In genomic region chr6:142087950-142088857, GRCh38 we compare ENCODE assay signal across 18 cellular contexts. TPM values are rescaled to one million over a fixed set of nuclear protein-coding genes. Genes with fewer than 3 reads are reported as not detected.
DNase-seq lines count a peak whose midpoint lies in the region; ATAC-seq, FAIRE-seq and TF ChIP-seq lines count a peak whose summit lies in the region.
"Had no signal": no experiment of that assay in that cellular context is flagged by ENCODE, and none has a peak within 500 bp of the region (broad histone marks: within the 10 kb centered on the region; RNA-seq: fewer than 3 reads in every experiment).

No MANE protein-coding gene starts in this region.

- no peaks in the 10 kb centered on the region for H3K36me3 Mint-ChIP-seq in activated naive CD8-positive, alpha-beta T cell treated with anti-CD3 and anti-CD28 coated beads, Interleukin-2, amount 10 ng/mL, durations not matched to agents 7 days and 5 days
- no peaks in the 10 kb centered on the region for H3K36me3 Mint-ChIP-seq in activated naive CD8-positive, alpha-beta T cell treated with anti-CD3 and anti-CD28 coated beads, Interleukin-2, amount 50 U/mL, for 24 hours (ENCODE audit: low read depth)
- H3K36me3 Mint-ChIP-seq in astrocyte (ENCODE audit: low read depth, unreplicated experiment), result no peaks in the 10 kb centered on the region
- H3K36me3 Mint-ChIP-seq in type B pancreatic cell, result no peaks in the 10 kb centered on the region
- no peaks in the 10 kb centered on the region for H3K36me3 Mint-ChIP-seq in activated CD8-positive, alpha-beta memory T cell treated with anti-CD3 and anti-CD28 coated beads, Interleukin-2, amount 10 ng/mL, durations not matched to agents 7 days and 5 days

- CTCF ChIA-PET in activated CD8-positive, alpha-beta memory T cell treated with anti-CD3 and anti-CD28 coated beads, Interleukin-2, amount 10 ng/mL, durations not matched to agents 7 days and 5 days (lab: Charles Lee), result interaction anchor here (1.4 kb wide), 1 partner anchor 24 kb away, joined by 3 read pairs; no protein-coding TSS in a partner anchor

- FAIRE-seq in astrocyte (lab: Jason Lieb, UNC) (no peak), small intestine (lab: Jason Lieb, UNC) (no peak)

- DNase-seq in activated naive CD8-positive, alpha-beta T cell treated with anti-CD3 and anti-CD28 coated beads, Interleukin-2, amount 10 ng/mL, durations not matched to agents 7 days and 5 days, result no peak
- DNase-seq in activated naive CD8-positive, alpha-beta T cell treated with anti-CD3 and anti-CD28 coated beads, Interleukin-2, amount 50 U/mL, for 24 hours, result no peak
- DNase-seq in astrocyte (ENCODE audit: low read depth) (no peak), type B pancreatic cell (ENCODE audit: extremely low spot score, unreplicated experiment) (no peak), small intestine (no peak), NCI-H446 (lab: John Stamatoyannopoulos, UW) (no peak)
- no peak for DNase-seq in activated CD8-positive, alpha-beta memory T cell treated with anti-CD3 and anti-CD28 coated beads, Interleukin-2, amount 10 ng/mL, durations not matched to agents 7 days and 5 days
- DNase-seq: Calu3; NCI-H2029 treated with DMSO at 0.1 percent for 48 hours; stimulated activated CD4-positive, alpha-beta T cell treated with anti-CD3 and anti-CD28 coated beads, Interleukin-12 subunit alpha, Interleukin-12 subunit beta, amount 100 ng/mL, for 4 hours had no signal

- no peaks in the 10 kb centered on the region for H3K9me3 Mint-ChIP-seq in activated naive CD8-positive, alpha-beta T cell treated with anti-CD3 and anti-CD28 coated beads, Interleukin-2, amount 10 ng/mL, durations not matched to agents 7 days and 5 days
- no peaks in the 10 kb centered on the region for H3K9me3 Mint-ChIP-seq in activated naive CD8-positive, alpha-beta T cell treated with anti-CD3 and anti-CD28 coated beads, Interleukin-2, amount 50 U/mL, for 24 hours
- H3K9me3 Mint-ChIP-seq in astrocyte (ENCODE audit: unreplicated experiment) (no peaks in the 10 kb centered on the region), type B pancreatic cell (no peaks in the 10 kb centered on the region)
- H3K9me3 Mint-ChIP-seq in activated CD8-positive, alpha-beta memory T cell treated with anti-CD3 and anti-CD28 coated beads, Interleukin-2, amount 10 ng/mL, durations not matched to agents 7 days and 5 days (ENCODE audit: low read depth), result no peaks in the 10 kb centered on the region

- TF ChIP-seq CTCF in astrocyte (IDR thresholded peaks at IDR 0.05; ENCODE audit: insufficient read depth, low read depth, low read length), result no peak
- no peak for TF ChIP-seq CTCF in type B pancreatic cell (conservative IDR thresholded peaks at IDR 0.05)

- peak overlapping the region; percentile 43 for H3K4me3 Mint-ChIP-seq in activated naive CD8-positive, alpha-beta T cell treated with anti-CD3 and anti-CD28 coated beads, Interleukin-2, amount 10 ng/mL, durations not matched to agents 7 days and 5 days
- no peak overlapping the region for H3K4me3 Mint-ChIP-seq in activated naive CD8-positive, alpha-beta T cell treated with anti-CD3 and anti-CD28 coated beads, Interleukin-2, amount 50 U/mL, for 24 hours
- H3K4me3 Mint-ChIP-seq in astrocyte (ENCODE audit: unreplicated experiment) (no peak overlapping the region), type B pancreatic cell (peak overlapping the region; percentile 25)
- no peak overlapping the region for H3K4me3 Mint-ChIP-seq in activated CD8-positive, alpha-beta memory T cell treated with anti-CD3 and anti-CD28 coated beads, Interleukin-2, amount 10 ng/mL, durations not matched to agents 7 days and 5 days
- H3K4me3 Mint-ChIP-seq: activated naive CD4-positive, alpha-beta T cell treated with anti-CD3 and anti-CD28 coated beads for 36 hours had no signal

- no peaks in the 10 kb centered on the region for H3K4me1 Mint-ChIP-seq in activated naive CD8-positive, alpha-beta T cell treated with anti-CD3 and anti-CD28 coated beads, Interleukin-2, amount 10 ng/mL, durations not matched to agents 7 days and 5 days
- peaks cover 6% of the 10 kb centered on the region for H3K4me1 Mint-ChIP-seq in activated naive CD8-positive, alpha-beta T cell treated with anti-CD3 and anti-CD28 coated beads, Interleukin-2, amount 50 U/mL, for 24 hours
- H3K4me1 Mint-ChIP-seq in astrocyte (ENCODE audit: low read depth, unreplicated experiment), result no peaks in the 10 kb centered on the region
- H3K4me1 Mint-ChIP-seq in type B pancreatic cell (ENCODE audit: unreplicated experiment), result no peaks in the 10 kb centered on the region
- H3K4me1 Mint-ChIP-seq in activated CD8-positive, alpha-beta memory T cell treated with anti-CD3 and anti-CD28 coated beads, Interleukin-2, amount 10 ng/mL, durations not matched to agents 7 days and 5 days, result no peaks in the 10 kb centered on the region

- H3K4me1 ChIP-seq in astrocyte (ENCODE audit: insufficient read depth, low read length) (peaks cover 6% of the 10 kb centered on the region), iPS-20b (ENCODE audit: insufficient read depth, low read length) (no peaks in the 10 kb centered on the region), small intestine (ENCODE audit: control insufficient read depth in 2 of 2, insufficient read depth in 1 of 2, low read depth in 1 of 2, low read length in 1 of 2) (no peaks in the 10 kb centered on the region)
- H3K4me1 ChIP-seq: testis had no signal

- H3K4me3 ChIP-seq in astrocyte (ENCODE audit: insufficient read depth, low read depth, low read length) (peak overlapping the region; percentile 6), iPS-20b (ENCODE audit: low read length) (peak overlapping the region; percentile 62), small intestine (ENCODE audit: low read depth in 1 of 2, low read length in 2 of 2) (no peak overlapping the region)
- H3K4me3 ChIP-seq: testis had no signal

- peak overlapping the region; percentile 69 for H3K4me2 ChIP-seq in astrocyte (ENCODE audit: low read length)

- no peak overlapping the region for H2AFZ ChIP-seq in astrocyte (ENCODE audit: low read depth, low read length)

- no peaks in the 10 kb centered on the region for H3K79me2 ChIP-seq in astrocyte (ENCODE audit: insufficient read depth, low read length)

- no peaks in the 10 kb centered on the region for H3K27me3 ChIP-seq in astrocyte (ENCODE audit: insufficient read depth, low read length)
- peaks cover 20% of the 10 kb centered on the region for H3K27me3 ChIP-seq in iPS-20b (ENCODE audit: insufficient read depth, low read length)
- peaks cover 0 to 12% of the 10 kb centered on the region in 2 donors for H3K27me3 ChIP-seq in small intestine (ENCODE audit: control insufficient read depth in 2 of 2, insufficient read depth in 2 of 2, low read length in 2 of 2)
- H3K27me3 ChIP-seq: testis had no signal

- H3K27ac ChIP-seq in astrocyte (ENCODE audit: low read depth, low read length), result no peak overlapping the region
- H3K27ac ChIP-seq in iPS-20b (ENCODE audit: low read length), result no peak overlapping the region
- no peak overlapping the region for H3K27ac ChIP-seq in small intestine (ENCODE audit: low read depth in 1 of 2, low read length in 1 of 2)
- H3K27ac ChIP-seq: testis, VCaP had no signal

- no peaks in the 10 kb centered on the region for H3K36me3 ChIP-seq in astrocyte (ENCODE audit: insufficient read depth, low read length)
- H3K36me3 ChIP-seq in iPS-20b (ENCODE audit: insufficient read depth, low read depth, low read length), result no peaks in the 10 kb centered on the region
- H3K36me3 ChIP-seq in small intestine (ENCODE audit: control insufficient read depth in 2 of 2, insufficient read depth in 2 of 2, low read length in 2 of 2), result no peaks in the 10 kb centered on the region

- H3K27me3 Mint-ChIP-seq in activated naive CD8-positive, alpha-beta T cell treated with anti-CD3 and anti-CD28 coated beads, Interleukin-2, amount 10 ng/mL, durations not matched to agents 7 days and 5 days, result peaks cover 29% of the 10 kb centered on the region
- H3K27me3 Mint-ChIP-seq in activated naive CD8-positive, alpha-beta T cell treated with anti-CD3 and anti-CD28 coated beads, Interleukin-2, amount 50 U/mL, for 24 hours, result peaks cover 23% of the 10 kb centered on the region
- peaks cover 29% of the 10 kb centered on the region for H3K27me3 Mint-ChIP-seq in astrocyte (ENCODE audit: low read depth, unreplicated experiment)
- H3K27me3 Mint-ChIP-seq in type B pancreatic cell, result peaks cover 27% of the 10 kb centered on the region
- peaks cover 23% of the 10 kb centered on the region for H3K27me3 Mint-ChIP-seq in activated CD8-positive, alpha-beta memory T cell treated with anti-CD3 and anti-CD28 coated beads, Interleukin-2, amount 10 ng/mL, durations not matched to agents 7 days and 5 days

- no peaks in the 10 kb centered on the region for H4K20me1 ChIP-seq in astrocyte (ENCODE audit: insufficient read depth, low read length)

- POLR2A ChIA-PET in activated naive CD8-positive, alpha-beta T cell treated with anti-CD3 and anti-CD28 coated beads, Interleukin-2, amount 10 ng/mL, durations not matched to agents 7 days and 5 days (lab: Charles Lee), result no interaction called here

- no peak overlapping the region for H3K9ac ChIP-seq in astrocyte (ENCODE audit: low read length)
- H3K9ac ChIP-seq in iPS-20b (ENCODE audit: low read depth, low read length), result no peak overlapping the region

- no peak for ATAC-seq in activated naive CD8-positive, alpha-beta T cell treated with anti-CD3 and anti-CD28 coated beads, Interleukin-2, amount 10 ng/mL, durations not matched to agents 7 days and 5 days (ENCODE audit: low read depth)
- ATAC-seq in activated naive CD8-positive, alpha-beta T cell treated with anti-CD3 and anti-CD28 coated beads, Interleukin-2, amount 50 U/mL, for 24 hours, result no peak
- ATAC-seq in activated CD8-positive, alpha-beta memory T cell treated with anti-CD3 and anti-CD28 coated beads, Interleukin-2, amount 10 ng/mL, durations not matched to agents 7 days and 5 days, result no peak
- ATAC-seq: esophagus mucosa had no signal

- WGBS in small intestine, 3 donors, result 19 to 35% (median 35%) methylated on average over 49 of the region's 49 CpGs

- H3K9me3 ChIP-seq in astrocyte (ENCODE audit: insufficient read depth, low read depth, low read length) (no peaks in the 10 kb centered on the region), iPS-20b (ENCODE audit: insufficient read depth, low read depth, low read length) (no peaks in the 10 kb centered on the region), small intestine (ENCODE audit: control insufficient read depth, low read depth) (no peaks in the 10 kb centered on the region)
- H3K9me3 ChIP-seq: testis had no signal

- H3K27ac Mint-ChIP-seq in activated naive CD8-positive, alpha-beta T cell treated with anti-CD3 and anti-CD28 coated beads, Interleukin-2, amount 10 ng/mL, durations not matched to agents 7 days and 5 days, result no peak overlapping the region
- H3K27ac Mint-ChIP-seq in activated naive CD8-positive, alpha-beta T cell treated with anti-CD3 and anti-CD28 coated beads, Interleukin-2, amount 50 U/mL, for 24 hours, result no peak overlapping the region
- H3K27ac Mint-ChIP-seq in astrocyte (ENCODE audit: unreplicated experiment) (no peak overlapping the region), type B pancreatic cell (no peak overlapping the region)
- H3K27ac Mint-ChIP-seq in activated CD8-positive, alpha-beta memory T cell treated with anti-CD3 and anti-CD28 coated beads, Interleukin-2, amount 10 ng/mL, durations not matched to agents 7 days and 5 days, result no peak overlapping the region
- H3K27ac Mint-ChIP-seq: activated naive CD4-positive, alpha-beta T cell treated with anti-CD3 and anti-CD28 coated beads for 36 hours had no signal

RNA-seq across cellular contexts. Expression of gene GJE1, which starts 44.5 kb away (rescaled TPM):
- not detected for total RNA-seq in activated naive CD8-positive, alpha-beta T cell treated with anti-CD3 and anti-CD28 coated beads, Interleukin-2, amount 10 ng/mL, durations not matched to agents 7 days and 5 days
- total RNA-seq in astrocyte, result not detected in 2 replicates
- total RNA-seq in type B pancreatic cell (ENCODE audit: low replicate concordance), result not detected in 2 replicates
- not detected for total RNA-seq in activated CD8-positive, alpha-beta memory T cell treated with anti-CD3 and anti-CD28 coated beads, Interleukin-2, amount 10 ng/mL, durations not matched to agents 7 days and 5 days
- polyA plus RNA-seq in small intestine, result not detected
- total RNA-seq: activated CD8-positive, alpha-beta memory T cell treated with anti-CD3 and anti-CD28 coated beads for 36 hours; activated naive CD4-positive, alpha-beta T cell treated with anti-CD3 and anti-CD28 coated beads for 36 hours; Calu3; esophagus mucosa; mammary epithelial cell; omental fat pad; testis had no signal
- polyA plus RNA-seq: mammary epithelial cell had no signal

RNA-seq across cellular contexts. Expression of gene NMBR, which starts 58.7 kb away (rescaled TPM):
- total RNA-seq in activated naive CD8-positive, alpha-beta T cell treated with anti-CD3 and anti-CD28 coated beads, Interleukin-2, amount 10 ng/mL, durations not matched to agents 7 days and 5 days, result not detected
- not detected in 2 replicates for total RNA-seq in astrocyte
- total RNA-seq in type B pancreatic cell (ENCODE audit: low replicate concordance), result 0.22 TPM in 1 of 2 replicates, not detected in the other
- total RNA-seq in activated CD8-positive, alpha-beta memory T cell treated with anti-CD3 and anti-CD28 coated beads, Interleukin-2, amount 10 ng/mL, durations not matched to agents 7 days and 5 days, result not detected
- polyA plus RNA-seq in small intestine, result not detected
- total RNA-seq: activated CD8-positive, alpha-beta memory T cell treated with anti-CD3 and anti-CD28 coated beads for 36 hours; activated naive CD4-positive, alpha-beta T cell treated with anti-CD3 and anti-CD28 coated beads for 36 hours; Calu3; esophagus mucosa; mammary epithelial cell; omental fat pad had no signal

RNA-seq across cellular contexts. Expression of gene VTA1, which starts 58.9 kb away (rescaled TPM):
- total RNA-seq in activated naive CD8-positive, alpha-beta T cell treated with anti-CD3 and anti-CD28 coated beads, Interleukin-2, amount 10 ng/mL, durations not matched to agents 7 days and 5 days, result 10 to 100 TPM; 41.7 to 45.7 TPM
- total RNA-seq in astrocyte (65.3 and 72.4 TPM in 2 replicates), type B pancreatic cell (ENCODE audit: low replicate concordance) (49.9 and 53.7 TPM in 2 replicates)
- 10 to 100 TPM; 31.7 to 42.3 TPM for total RNA-seq in activated CD8-positive, alpha-beta memory T cell treated with anti-CD3 and anti-CD28 coated beads, Interleukin-2, amount 10 ng/mL, durations not matched to agents 7 days and 5 days
- polyA plus RNA-seq in small intestine, result 10 to 100 TPM; 42.0 to 51.4 (median 42.7) TPM

Comparison
In these comparisons a context has a peak if more than half of its experiments do, and no peak if none do; other contexts are left out.
1. H3K4me3 Mint-ChIP-seq: peak in activated naive CD8-positive, alpha-beta T cell treated with anti-CD3 and anti-CD28 coated beads, Interleukin-2, amount 10 ng/mL, durations not matched to agents 7 days and 5 days (single experiment) and type B pancreatic cell (single experiment); none in activated naive CD8-positive, alpha-beta T cell treated with anti-CD3 and anti-CD28 coated beads, Interleukin-2, amount 50 U/mL, for 24 hours (single experiment), astrocyte (single experiment) and activated CD8-positive, alpha-beta memory T cell treated with anti-CD3 and anti-CD28 coated beads, Interleukin-2, amount 10 ng/mL, durations not matched to agents 7 days and 5 days (single experiment).
2. H3K4me3 ChIP-seq: peak in astrocyte (single experiment) and iPS-20b (single experiment); none in small intestine (0 of 2).